ENCODE assay signal across 9 cellular contexts in the genomic region with DNA sequence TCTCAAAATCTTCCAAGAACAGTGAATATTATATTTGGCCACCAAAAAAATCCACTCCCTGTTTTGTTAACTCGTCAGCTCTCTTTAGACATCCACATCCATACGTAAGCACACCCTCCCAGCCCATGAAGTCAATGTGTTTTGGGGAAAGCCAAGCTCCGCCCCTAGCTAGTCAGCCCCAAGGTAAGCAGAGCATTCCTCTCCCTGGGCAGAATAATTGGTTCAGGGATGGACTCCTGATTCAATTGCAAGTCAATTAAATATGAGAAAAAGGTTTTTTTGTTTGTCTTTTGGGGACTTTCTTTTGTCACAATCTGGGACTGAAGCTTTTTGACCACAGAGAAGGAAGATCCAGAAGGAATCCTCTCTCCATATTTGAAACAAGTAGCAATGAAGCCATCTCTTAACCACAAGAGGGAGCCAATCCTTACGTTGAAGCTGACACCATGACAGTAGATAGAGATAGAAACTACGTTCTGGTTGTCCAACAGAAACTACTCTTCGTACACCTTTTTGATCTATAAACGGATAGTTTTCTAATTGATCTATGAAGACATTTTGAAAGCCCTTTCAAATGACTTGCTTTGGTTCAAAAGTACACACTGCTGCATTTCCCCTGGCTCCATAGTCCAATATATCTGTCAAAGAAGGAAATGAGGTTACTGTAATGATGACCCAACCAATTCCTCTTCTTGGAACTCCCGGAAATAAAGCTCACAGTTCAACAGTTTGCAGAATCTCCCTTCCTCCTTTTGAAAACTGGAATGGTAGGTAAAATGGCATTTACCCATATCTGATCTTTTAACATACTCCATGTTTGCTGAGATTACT.
A peak's percentile ranks its signal among the peaks of the same experiment; 100 is the strongest.
DNase-seq lines count a peak whose midpoint lies in the region; ATAC-seq and FAIRE-seq lines count a peak whose summit lies in the region.
"Had no signal": no experiment of that assay in that cellular context is flagged by ENCODE, and none has a peak within 500 bp of the region (broad histone marks: within the 10 kb centered on the region; RNA-seq: fewer than 3 reads in every experiment).

No MANE protein-coding gene starts in this region.

- peaks cover 0 to 3% of the 10 kb centered on the region in 2 experiments for H3K4me1 ChIP-seq in trophoblast cell (ENCODE audit: control insufficient read depth in 1 of 2, insufficient read depth in 2 of 2, low read length in 2 of 2)

- H2AK5ac ChIP-seq in trophoblast cell (ENCODE audit: low read length), result no peak overlapping the region

- no peak overlapping the region for H3K27ac ChIP-seq in trophoblast cell (ENCODE audit: low read depth, low read length)

- H2AFZ ChIP-seq in trophoblast cell (ENCODE audit: insufficient read depth, low read length, poor library complexity), result no peak overlapping the region

- no peak overlapping the region for H4K8ac ChIP-seq in trophoblast cell (ENCODE audit: low read depth, low read length)

- peak; percentile 52 for DNase-seq in SIG-M5 treated with dmso at 0.1 percent for 504 hours (lab: John Stamatoyannopoulos, UW; ENCODE audit: unreplicated experiment)
- no peak for DNase-seq in SIG-M5 (lab: John Stamatoyannopoulos, UW)
- DNase-seq in Jurkat, Clone E6-1 (ENCODE audit: low read depth, low spot score), result peak; percentile 54
- peak; percentile 90 for DNase-seq in SK-MEL-5 (ENCODE audit: low read depth, low spot score)
- DNase-seq in frontal cortex (ENCODE audit: low spot score in 2 of 2), result peak; percentile 17 to 51
- DNase-seq in trophoblast cell, result peak; percentile 63 to 94

- no peaks in the 10 kb centered on the region for H3K9me3 ChIP-seq in trophoblast cell (ENCODE audit: insufficient read depth, low read depth, low read length)

- no peak for FAIRE-seq in frontal cortex (lab: Jason Lieb, UNC)
- FAIRE-seq: G401.6 had no signal

- no CpG with 5 or more reads among the region's 8 CpGs for WGBS in trophoblast cell (ENCODE audit: extremely low coverage, insufficient coverage, insufficient read length)

- H3K14ac ChIP-seq in trophoblast cell (ENCODE audit: low read length), result no peak overlapping the region

- no peak overlapping the region for H4K91ac ChIP-seq in trophoblast cell (ENCODE audit: low read depth, low read length)

- no peak overlapping the region for H4K12ac ChIP-seq in trophoblast cell (ENCODE audit: low read depth, low read length)

- H2BK5ac ChIP-seq in trophoblast cell (ENCODE audit: low read depth, low read length, poor library complexity), result no peak overlapping the region

- no peak for ATAC-seq in HG02610 (IDR thresholded peaks at IDR 0.05; ENCODE audit: unreplicated experiment)
- ATAC-seq in HG03460 (IDR thresholded peaks at IDR 0.05; ENCODE audit: unreplicated experiment), result no peak

- H3K9ac ChIP-seq in trophoblast cell (ENCODE audit: low read length), result no peak overlapping the region

- no peak overlapping the region; the same call in 1 of the 2 replicates for H3K4me3 ChIP-seq in Jurkat, Clone E6-1 (ENCODE audit: low read length)
- H3K4me3 ChIP-seq in trophoblast cell (ENCODE audit: low read depth, low read length), result no peak overlapping the region

- H3K23ac ChIP-seq in trophoblast cell (ENCODE audit: low read length), result no peak overlapping the region

- in situ Hi-C loops in SK-MEL-5 (cut with HindIII; ENCODE audit: low pct_unique_long_range_greater_than_20kb, low sequenced_read_pairs), result no loop called here

- no peaks in the 10 kb centered on the region for H3K27me3 ChIP-seq in trophoblast cell (ENCODE audit: insufficient read depth, low read length)

- no peaks in the 10 kb centered on the region for H3K79me2 ChIP-seq in trophoblast cell (ENCODE audit: control insufficient read depth, insufficient read depth, low read length, poor library complexity)

- no peak overlapping the region for H3K18ac ChIP-seq in trophoblast cell (ENCODE audit: low read length)

- peaks cover 2% of the 10 kb centered on the region for H3K79me1 ChIP-seq in trophoblast cell (ENCODE audit: low read length)

- H3K36me3 ChIP-seq in trophoblast cell (ENCODE audit: control insufficient read depth in 1 of 2, insufficient read depth in 2 of 2, low read length in 2 of 2), result no peaks in the 10 kb centered on the region

- peak overlapping the region; percentile 11 for H2BK12ac ChIP-seq in trophoblast cell (ENCODE audit: low read length)

- no peak overlapping the region for H2BK120ac ChIP-seq in trophoblast cell (ENCODE audit: insufficient read depth, low read length, poor library complexity)

- no peak overlapping the region for H3K4me2 ChIP-seq in trophoblast cell (ENCODE audit: low read length)

- H3K4ac ChIP-seq in trophoblast cell (ENCODE audit: low read depth, low read length), result no peak overlapping the region
